In the genomic region with DNA sequence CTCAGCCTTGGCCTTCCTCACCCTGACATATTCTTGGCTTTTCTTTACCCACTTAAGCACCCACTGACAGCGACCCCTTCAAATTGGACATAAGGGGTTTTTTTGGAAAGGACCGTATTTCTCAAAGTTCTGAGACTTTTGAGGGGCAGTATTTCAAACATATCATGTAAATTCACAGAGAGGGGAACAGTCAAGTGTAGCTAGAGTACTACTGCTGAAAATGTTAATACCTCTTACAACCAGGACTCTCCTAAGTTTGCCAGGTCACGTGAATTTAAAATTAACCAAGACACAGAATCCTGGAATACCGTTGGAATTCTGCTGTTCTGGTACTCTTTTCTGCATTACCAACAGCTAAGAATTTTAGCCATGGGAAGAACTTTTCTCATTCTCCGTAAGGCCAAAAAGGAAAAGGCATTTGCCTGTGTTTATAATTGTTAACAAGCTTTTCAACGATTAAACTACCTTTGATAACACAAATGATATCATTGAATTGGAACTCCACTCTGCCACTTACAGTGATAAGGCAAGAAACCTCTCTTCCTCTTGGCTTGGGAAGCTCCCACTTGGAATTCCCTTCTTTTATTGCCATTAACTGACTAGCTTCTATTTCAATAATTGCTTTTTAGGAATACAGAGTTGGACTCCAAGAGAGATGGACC, we compare ENCODE assay signal across 8 cellular contexts. TPM values are rescaled to one million over a fixed set of nuclear protein-coding genes. Genes with fewer than 3 reads are reported as not detected.
DNase-seq lines count a peak whose midpoint lies in the region; ATAC-seq and TF ChIP-seq lines count a peak whose summit lies in the region.

No MANE protein-coding gene starts in this region.

- CTCF ChIA-PET in SK-N-SH (lab: Yijun Ruan, JAX) = interaction anchor here (0.6 to 1.3 kb wide), 3 partner anchors 19 to 272 kb away, joined by 3 to 5 read pairs (median 3); no protein-coding TSS in a partner anchor
- CTCF ChIA-PET in activated CD4-positive, alpha-beta memory T cell treated with anti-CD3 and anti-CD28 coated beads, Interleukin-2, amount 10 ng/mL, durations not matched to agents 7 days and 5 days (lab: Charles Lee) = interaction anchor here (0.6 kb wide), 1 partner anchor 101 kb away, joined by 3 read pairs; no protein-coding TSS in a partner anchor

- H3K36me3 ChIP-seq in SK-N-SH (replicated peaks in 1 of 2; ENCODE audit: control insufficient read depth in 1 of 2, insufficient read depth in 2 of 2, low read length in 1 of 2) (peaks cover 0 to 7% of the 10 kb centered on the region in 2 experiments), iPS-15b (ENCODE audit: control insufficient read depth, insufficient read depth, low read length) (no peaks in the 10 kb centered on the region), subcutaneous abdominal adipose tissue (ENCODE audit: control insufficient read depth in 5 of 5, insufficient read depth in 5 of 5, low read length in 5 of 5) (peaks cover 0 to 6% (median 4%) of the 10 kb centered on the region in 5 donors)

- H3K4me1 Mint-ChIP-seq in activated CD4-positive, alpha-beta memory T cell treated with anti-CD3 and anti-CD28 coated beads, Interleukin-2, amount 10 ng/mL, durations not matched to agents 7 days and 5 days = peaks cover 40% of the 10 kb centered on the region

- TF ChIP-seq CTCF in SK-N-SH (IDR thresholded peaks at IDR 0.05) = no peak

- H3K9me3 Mint-ChIP-seq in activated CD4-positive, alpha-beta memory T cell treated with anti-CD3 and anti-CD28 coated beads, Interleukin-2, amount 10 ng/mL, durations not matched to agents 7 days and 5 days = peaks cover 7% of the 10 kb centered on the region

- H3K9ac ChIP-seq in SK-N-SH = peak overlapping the region; percentile 95
- peak overlapping the region; percentile 77 for H3K9ac ChIP-seq in iPS-15b (ENCODE audit: low read depth, low read length)
- H3K9ac ChIP-seq in subcutaneous abdominal adipose tissue (ENCODE audit: low read length in 5 of 5) = peak overlapping the region; percentile 65 to 98 (median 93)

- peak overlapping the region; percentile 73 to 77 for H3K4me3 ChIP-seq in SK-N-SH (ENCODE audit: low read depth in 2 of 2, low read length in 1 of 2)
- peak overlapping the region; percentile 71 for H3K4me3 ChIP-seq in iPS-15b (ENCODE audit: low read depth, low read length)
- peak overlapping the region; percentile 70 to 86 (median 79) for H3K4me3 ChIP-seq in subcutaneous abdominal adipose tissue (ENCODE audit: low read depth in 1 of 5, low read length in 5 of 5)

- H3K27ac ChIP-seq in SK-N-SH (ENCODE audit: low read depth in 2 of 2, low read length in 1 of 2) (peak overlapping the region; percentile 97 to 98), subcutaneous abdominal adipose tissue (ENCODE audit: low read depth, low read length) (peak overlapping the region; percentile 97)

- POLR2A ChIA-PET in SK-N-SH (lab: Yijun Ruan, JAX) = interaction anchor here (0.6 kb wide), 1 partner anchor 205 kb away, joined by 3 read pairs; no protein-coding TSS in a partner anchor
- POLR2A ChIA-PET in activated CD4-positive, alpha-beta memory T cell treated with anti-CD3 and anti-CD28 coated beads, Interleukin-2, amount 10 ng/mL, durations not matched to agents 7 days and 5 days (lab: Charles Lee) = interaction anchor here (1.1 to 1.6 kb wide), 2 partner anchors 11 to 56 kb away, joined by 3 to 4 read pairs; no protein-coding TSS in a partner anchor

- DNase-seq in SK-N-SH (no peak), NCI-H1436 (lab: John Stamatoyannopoulos, UW) (no peak)
- DNase-seq in activated CD4-positive, alpha-beta memory T cell treated with anti-CD3 and anti-CD28 coated beads, Interleukin-2, amount 10 ng/mL, durations not matched to agents 7 days and 5 days = no peak

- H3K9me3 ChIP-seq in SK-N-SH = no peaks in the 10 kb centered on the region
- H3K9me3 ChIP-seq in iPS-15b (ENCODE audit: control insufficient read depth, insufficient read depth, low read length) = no peaks in the 10 kb centered on the region
- H3K9me3 ChIP-seq in subcutaneous abdominal adipose tissue (ENCODE audit: control insufficient read depth in 5 of 5, low read length in 5 of 5) = no peaks in the 10 kb centered on the region

- H3K4me1 ChIP-seq in SK-N-SH (ENCODE audit: control insufficient read depth in 1 of 2, insufficient read depth in 2 of 2, low read depth in 1 of 2, low read length in 1 of 2) (peaks cover 0 to 16% of the 10 kb centered on the region in 2 experiments; a peak in 2 of 4 replicates), iPS-15b (ENCODE audit: control insufficient read depth, insufficient read depth, low read length) (no peaks in the 10 kb centered on the region), subcutaneous abdominal adipose tissue (ENCODE audit: control insufficient read depth in 5 of 5, insufficient read depth in 5 of 5, low read length in 5 of 5) (peaks cover 4 to 48% (median 41%) of the 10 kb centered on the region in 5 donors)

- no peaks in the 10 kb centered on the region for H3K27me3 ChIP-seq in SK-N-SH (ENCODE audit: insufficient read depth)
- no peaks in the 10 kb centered on the region for H3K27me3 ChIP-seq in iPS-15b (ENCODE audit: control insufficient read depth, insufficient read depth, low read length)
- no peaks in the 10 kb centered on the region for H3K27me3 ChIP-seq in subcutaneous abdominal adipose tissue (ENCODE audit: control insufficient read depth in 5 of 5, insufficient read depth in 4 of 5, low read length in 5 of 5)

- H2AFZ ChIP-seq in SK-N-SH (ENCODE audit: low read depth) = peak overlapping the region; percentile 92

- H3K4me3 Mint-ChIP-seq in activated CD4-positive, alpha-beta memory T cell treated with anti-CD3 and anti-CD28 coated beads, Interleukin-2, amount 10 ng/mL, durations not matched to agents 7 days and 5 days = peak overlapping the region; percentile 79

- WGBS in SK-N-SH (ENCODE audit: low lambda C conversion rate) = 50% methylated on average over 6 of the region's 6 CpGs

- H3K4me2 ChIP-seq in SK-N-SH = peak overlapping the region; percentile 87

- no peaks in the 10 kb centered on the region for H3K27me3 Mint-ChIP-seq in activated CD4-positive, alpha-beta memory T cell treated with anti-CD3 and anti-CD28 coated beads, Interleukin-2, amount 10 ng/mL, durations not matched to agents 7 days and 5 days

- H3K9me2 ChIP-seq in SK-N-SH = no peaks in the 10 kb centered on the region

- H3K79me2 ChIP-seq in SK-N-SH (ENCODE audit: insufficient read depth) = peaks cover 36% of the 10 kb centered on the region

- no peak for ATAC-seq in SK-N-SH treated with all-trans-retinoic acid at 6 μM for 48 hours
- no peak for ATAC-seq in HG03135 (IDR thresholded peaks at IDR 0.05; ENCODE audit: unreplicated experiment)
- no peak for ATAC-seq in HG03432 (IDR thresholded peaks at IDR 0.05; ENCODE audit: unreplicated experiment)

- TF ChIP-seq RAD21 in SK-N-SH (IDR thresholded peaks at IDR 0.05; ENCODE audit: low read length) = no peak

- peaks cover 28% of the 10 kb centered on the region for H3K36me3 Mint-ChIP-seq in activated CD4-positive, alpha-beta memory T cell treated with anti-CD3 and anti-CD28 coated beads, Interleukin-2, amount 10 ng/mL, durations not matched to agents 7 days and 5 days (ENCODE audit: low read depth)

- H3K27ac Mint-ChIP-seq in activated CD4-positive, alpha-beta memory T cell treated with anti-CD3 and anti-CD28 coated beads, Interleukin-2, amount 10 ng/mL, durations not matched to agents 7 days and 5 days = peak overlapping the region; percentile 75

- no peaks in the 10 kb centered on the region for H4K20me1 ChIP-seq in SK-N-SH (ENCODE audit: insufficient read depth)

- no peak for TF ChIP-seq EP300 in SK-N-SH (IDR thresholded peaks at IDR 0.05; ENCODE audit: borderline replicate concordance in 1 of 2, low read depth in 1 of 2, low read length in 1 of 2)

- H3F3A ChIP-seq in SK-N-SH (replicated peaks; ENCODE audit: insufficient read depth) = peaks cover 5% of the 10 kb centered on the region

TF ChIP-seq in SK-N-SH, 30 proteins besides CTCF, POLR2A, EP300 and RAD21:
- TF ChIP-seq, protein P1, sequence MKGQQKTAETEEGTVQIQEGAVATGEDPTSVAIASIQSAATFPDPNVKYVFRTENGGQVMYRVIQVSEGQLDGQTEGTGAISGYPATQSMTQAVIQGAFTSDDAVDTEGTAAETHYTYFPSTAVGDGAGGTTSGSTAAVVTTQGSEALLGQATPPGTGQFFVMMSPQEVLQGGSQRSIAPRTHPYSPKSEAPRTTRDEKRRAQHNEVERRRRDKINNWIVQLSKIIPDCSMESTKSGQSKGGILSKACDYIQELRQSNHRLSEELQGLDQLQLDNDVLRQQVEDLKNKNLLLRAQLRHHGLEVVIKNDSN (IDR thresholded peaks at IDR 0.05; ENCODE audit: borderline replicate concordance, low read depth) = no peak
- TF ChIP-seq YY1 (IDR thresholded peaks at IDR 0.05; ENCODE audit: low read depth) (no peak), RCOR1 (IDR thresholded peaks at IDR 0.05; ENCODE audit: low read length) (no peak), TAF1 (IDR thresholded peaks at IDR 0.05; ENCODE audit: borderline replicate concordance, low read depth, low read length) (no peak), FOSL2 (IDR thresholded peaks at IDR 0.05; ENCODE audit: borderline replicate concordance, low read depth) (no peak), TCF12 (IDR thresholded peaks at IDR 0.05) (no peak)
TF ChIP-seq in SK-N-SH: peak in this region for 0.

TF ChIP-seq in SK-N-SH treated with all-trans-retinoic acid at 6 μM for 48 hours, 23 proteins besides CTCF, POLR2A, EP300 and RAD21 (continues in another document):
- no peak for TF ChIP-seq CREB5 (CRISPR knock-in tag; IDR thresholded peaks at IDR 0.05; ENCODE audit: low read depth)

RNA-seq across cellular contexts. Expression of gene GBE1, which starts 0.6 kb away (rescaled TPM):
- 14.2 and 18.6 TPM in 2 replicates for polyA plus RNA-seq in SK-N-SH (2012; rRNA removed)
- 21.9 and 22.4 TPM in 2 replicates for polyA plus RNA-seq in SK-N-SH (2012; cell fraction: cytosol; rRNA removed)
- 6.4 and 17.7 TPM in 2 replicates for polyA plus RNA-seq in SK-N-SH (2012; cell fraction: nucleus; rRNA removed)
- total RNA-seq in activated CD4-positive, alpha-beta memory T cell treated with anti-CD3 and anti-CD28 coated beads, Interleukin-2, amount 10 ng/mL, durations not matched to agents 7 days and 5 days = 10 to 100 TPM; 36.5 to 37.7 TPM
